In the genomic region with DNA sequence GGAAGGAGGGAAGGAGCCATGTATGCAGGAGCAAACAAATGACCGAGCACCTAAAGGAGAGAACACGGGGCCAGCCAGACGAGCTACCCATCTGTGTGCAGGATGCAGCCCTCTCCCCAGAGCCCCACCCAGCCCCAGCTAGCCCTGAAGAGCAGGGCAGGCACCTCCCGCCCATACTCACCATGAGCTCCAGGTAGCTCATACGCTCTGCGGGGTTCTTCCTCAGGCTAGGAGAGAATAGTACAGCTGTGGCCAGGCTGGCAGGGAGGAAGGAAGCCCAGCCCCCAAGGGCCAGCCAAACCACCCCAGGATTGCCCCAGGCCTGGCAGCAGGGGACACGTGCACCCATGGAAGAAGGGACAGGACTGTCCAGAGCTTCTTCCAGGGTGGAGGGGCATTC, we compare ENCODE assay signal across 23 cellular contexts.
"Had no signal": no experiment of that assay in that cellular context is flagged by ENCODE, and none has a peak within 500 bp of the region (broad histone marks: within the 10 kb centered on the region; RNA-seq: fewer than 3 reads in every experiment).

No MANE protein-coding gene starts in this region.

- H3K36me3 ChIP-seq: SJSA1 had no signal

- H3K9me3 Mint-ChIP-seq: IgD-negative memory B cell had no signal

- H3K27ac Mint-ChIP-seq: IgD-negative memory B cell had no signal

- H3K27ac ChIP-seq: HL-60, KMS-11, SJSA1, SK-N-MC had no signal

- H3K4me3 Mint-ChIP-seq: IgD-negative memory B cell had no signal

- H3K9me3 ChIP-seq: SJSA1 had no signal

- H3K27me3 ChIP-seq: SJSA1 had no signal

- H3K4me1 ChIP-seq: SJSA1 had no signal

- H3K36me3 Mint-ChIP-seq: IgD-negative memory B cell had no signal

- DNase-seq: Kasumi-1, MM.1S, NCI-H1092 treated with DMSO at 0.1 percent for 48 hours, NCI-H1436, NCI-H187, NCI-H2029, NCI-H2081 treated with DMSO at 0.1 percent for 48 hours, NCI-H2171, NCI-H226, NCI-H446, NCI-H510A, NCI-H524 treated with DMSO at 0.1 percent for 48 hours, NCI-H69, NCI-H774, Right ventricle myocardium superior, RPMI8226, SIG-M5 had no signal

- H3K4me3 ChIP-seq: K562, SJSA1, SK-N-MC had no signal

- ATAC-seq: K562 had no signal

- H3K4me1 Mint-ChIP-seq: IgD-negative memory B cell had no signal
